18 cellular contexts compared by ENCODE assay signal in genomic region chr2:217866457-217866856, GRCh38.
A peak's percentile ranks its signal among the peaks of the same experiment; 100 is the strongest.
DNase-seq lines count a peak whose midpoint lies in the region; ATAC-seq and TF ChIP-seq lines count a peak whose summit lies in the region.
"Had no signal": no experiment of that assay in that cellular context is flagged by ENCODE, and none has a peak within 500 bp of the region (broad histone marks: within the 10 kb centered on the region; RNA-seq: fewer than 3 reads in every experiment).

No MANE protein-coding gene starts in this region.

- H3K4me3 Mint-ChIP-seq in GM23338 = no peak overlapping the region
- H3K4me3 Mint-ChIP-seq: activated T-helper 17 cell treated with anti-CD3 and anti-CD28 coated beads, Interleukin-2, amount 50 U/mL, for 72 hours had no signal

- no peaks in the 10 kb centered on the region for H3K36me3 ChIP-seq in GM23338 (ENCODE audit: insufficient read depth)
- peaks cover 77 to 91% of the 10 kb centered on the region in 2 experiments for H3K36me3 ChIP-seq in mesenchymal stem cell (ENCODE audit: control insufficient read depth in 1 of 2, insufficient read depth in 2 of 2, low read depth in 1 of 2, low read length in 2 of 2)
- peaks cover 15 to 66% (median 30%) of the 10 kb centered on the region in 3 donors for H3K36me3 ChIP-seq in skeletal muscle tissue (ENCODE audit: control insufficient read depth in 3 of 3, insufficient read depth in 3 of 3, low read length in 3 of 3)
- no peaks in the 10 kb centered on the region for H3K36me3 ChIP-seq in mammary epithelial cell (ENCODE audit: insufficient read depth, low read length)

- H3K79me2 ChIP-seq in GM23338 (replicated peaks; ENCODE audit: insufficient read depth) (no peaks in the 10 kb centered on the region), mammary epithelial cell (ENCODE audit: insufficient read depth, low read length) (no peaks in the 10 kb centered on the region)

- H4K91ac ChIP-seq in mesenchymal stem cell (ENCODE audit: low read length) = peak overlapping the region; percentile 66

- H3K27ac ChIP-seq in GM23338 (ENCODE audit: low read depth) = no peak overlapping the region
- H3K27ac ChIP-seq in RWPE1 = 0 out of 2 replicates have a peak overlapping the region, but pooled peaks have one; percentile 8
- no peak overlapping the region for H3K27ac ChIP-seq in mesenchymal stem cell (ENCODE audit: low read length, poor library complexity, severe bottlenecking)
- peak overlapping the region; percentile 61 for H3K27ac ChIP-seq in skeletal muscle tissue (ENCODE audit: low read depth, low read length)
- no peak overlapping the region for H3K27ac ChIP-seq in mammary epithelial cell (ENCODE audit: insufficient read depth, low read depth, low read length)
- H3K27ac ChIP-seq: brain microvascular endothelial cell, right atrium auricular region had no signal

- no peak overlapping the region for H2BK120ac ChIP-seq in mesenchymal stem cell (ENCODE audit: low read depth, low read length)

- H2BK15ac ChIP-seq in mesenchymal stem cell (ENCODE audit: low read depth, poor library complexity, severe bottlenecking) = no peak overlapping the region

- no peaks in the 10 kb centered on the region for H3K9me3 Mint-ChIP-seq in GM23338
- H3K9me3 Mint-ChIP-seq: activated T-helper 17 cell treated with anti-CD3 and anti-CD28 coated beads, Interleukin-2, amount 50 U/mL, for 72 hours had no signal

- 10% methylated on average over 3 of the region's 3 CpGs for WGBS in mesenchymal stem cell
- 34% methylated on average over 3 of the region's 3 CpGs for WGBS in mammary epithelial cell (ENCODE audit: low coverage, missing lambda C conversion rate)

- no peak overlapping the region for H2BK5ac ChIP-seq in mesenchymal stem cell (ENCODE audit: low read depth, low read length, poor library complexity, severe bottlenecking)

- H4K20me1 ChIP-seq in GM23338 (replicated peaks; ENCODE audit: insufficient read depth) = no peaks in the 10 kb centered on the region
- no peaks in the 10 kb centered on the region for H4K20me1 ChIP-seq in mammary epithelial cell (ENCODE audit: insufficient read depth, low read length)

- H3K14ac ChIP-seq in mesenchymal stem cell (ENCODE audit: low read length in 2 of 2) = peak overlapping the region in 1 of 2 experiments; percentile 35

- H3K4ac ChIP-seq in mesenchymal stem cell (ENCODE audit: low read depth in 1 of 2, low read length in 2 of 2) = peak overlapping the region in 1 of 2 experiments; percentile 8

- H3K27me3 Mint-ChIP-seq in GM23338 (ENCODE audit: insufficient read depth, low read depth, poor library complexity) = peaks cover 4% of the 10 kb centered on the region

- H2AFZ ChIP-seq in GM23338 = no peak overlapping the region
- no peak overlapping the region for H2AFZ ChIP-seq in mesenchymal stem cell (ENCODE audit: low read depth, low read length)
- H2AFZ ChIP-seq in mammary epithelial cell (ENCODE audit: low read depth, low read length) = no peak overlapping the region

- no peak overlapping the region for H3K4me2 ChIP-seq in GM23338
- no peak overlapping the region for H3K4me2 ChIP-seq in mesenchymal stem cell (ENCODE audit: low read length, poor library complexity, severe bottlenecking)
- H3K4me2 ChIP-seq in mammary epithelial cell (ENCODE audit: insufficient read depth, low read depth, low read length) = no peak overlapping the region

- H3K18ac ChIP-seq in mesenchymal stem cell (ENCODE audit: low read depth in 1 of 2, low read length in 2 of 2) = peak overlapping the region; percentile 16 to 61

- dilution Hi-C loops in mammary epithelial cell (cut with HindIII; ENCODE audit: low sequenced_read_pairs) = no loop called here

- H3K27me3 ChIP-seq in GM23338 (ENCODE audit: insufficient read depth) (no peaks in the 10 kb centered on the region), mesenchymal stem cell (ENCODE audit: control insufficient read depth in 1 of 2, insufficient read depth in 1 of 2, low read length in 2 of 2) (no peaks in the 10 kb centered on the region), skeletal muscle tissue (ENCODE audit: control insufficient read depth in 3 of 3, insufficient read depth in 3 of 3, low read length in 3 of 3) (no peaks in the 10 kb centered on the region), mammary epithelial cell (ENCODE audit: insufficient read depth, low read length) (no peaks in the 10 kb centered on the region)
- H3K27me3 ChIP-seq: brain microvascular endothelial cell, left lung, right atrium auricular region had no signal

- H3K4me3 ChIP-seq in GM23338 (no peak overlapping the region), mesenchymal stem cell (ENCODE audit: insufficient read depth in 1 of 2, low read depth in 1 of 2, low read length in 2 of 2) (no peak overlapping the region), skeletal muscle tissue (ENCODE audit: low read length in 3 of 3) (no peak overlapping the region), mammary epithelial cell (replicated peaks in 1 of 3; ENCODE audit: insufficient read depth in 1 of 3, low read depth in 2 of 3, low read length in 3 of 3) (no peak overlapping the region)
- H3K4me3 ChIP-seq: coronary artery, left lung, right atrium auricular region had no signal

- intact Hi-C loops in mammary epithelial cell (cut with micrococcal nuclease) = no loop called here

- H2AK5ac ChIP-seq in mesenchymal stem cell (ENCODE audit: low read length, severe bottlenecking) = no peak overlapping the region

- H3K9me3 ChIP-seq in mesenchymal stem cell (ENCODE audit: control insufficient read depth, low read length) = no peaks in the 10 kb centered on the region
- no peaks in the 10 kb centered on the region for H3K9me3 ChIP-seq in skeletal muscle tissue (ENCODE audit: control insufficient read depth in 3 of 3, low read length in 3 of 3)
- H3K9me3 ChIP-seq in mammary epithelial cell (replicated peaks; ENCODE audit: insufficient read depth, low read length) = no peaks in the 10 kb centered on the region
- H3K9me3 ChIP-seq: left lung, right atrium auricular region had no signal

- H3K27ac Mint-ChIP-seq in GM23338 = no peak overlapping the region
- H3K27ac Mint-ChIP-seq: activated T-helper 17 cell treated with anti-CD3 and anti-CD28 coated beads, Interleukin-2, amount 50 U/mL, for 72 hours had no signal

- H3K4me1 ChIP-seq in GM23338 (ENCODE audit: insufficient read depth) = peaks cover 8% of the 10 kb centered on the region; the same call in 1 of the 2 replicates
- H3K4me1 ChIP-seq in mesenchymal stem cell (ENCODE audit: control insufficient read depth, insufficient read depth, low read depth, low read length) = peaks cover 13% of the 10 kb centered on the region
- peaks cover 73 to 93% (median 80%) of the 10 kb centered on the region in 3 donors for H3K4me1 ChIP-seq in skeletal muscle tissue (ENCODE audit: control insufficient read depth in 3 of 3, insufficient read depth in 3 of 3, low read length in 3 of 3)
- no peaks in the 10 kb centered on the region for H3K4me1 ChIP-seq in mammary epithelial cell (ENCODE audit: insufficient read depth, low read length)

- H3K4me1 Mint-ChIP-seq in GM23338 = peaks cover 20% of the 10 kb centered on the region
- H3K4me1 Mint-ChIP-seq: activated T-helper 17 cell treated with anti-CD3 and anti-CD28 coated beads, Interleukin-2, amount 50 U/mL, for 72 hours had no signal

- POLR2A ChIA-PET in RWPE1 (lab: Yijun Ruan, JAX; ENCODE audit: low non-redundant PET) = no interaction called here

- peak overlapping the region; percentile 45 for H4K8ac ChIP-seq in mesenchymal stem cell (ENCODE audit: low read length)

- H3K36me3 Mint-ChIP-seq in GM23338 (ENCODE audit: low read depth) = no peaks in the 10 kb centered on the region

- in situ Hi-C loops in mammary epithelial cell (cut with MboI; ENCODE audit: low sequenced_read_pairs in 2 of 2) = no loop called here

- peak overlapping the region; percentile 18 to 46 for H2BK12ac ChIP-seq in mesenchymal stem cell (ENCODE audit: low read length in 2 of 2)

- H3K9me2 ChIP-seq in GM23338 (ENCODE audit: insufficient read depth) = no peaks in the 10 kb centered on the region

- no peak overlapping the region for H3K23ac ChIP-seq in mesenchymal stem cell (ENCODE audit: low read length in 2 of 2)

- no peak overlapping the region for H3K9ac ChIP-seq in mesenchymal stem cell (ENCODE audit: low read length)
- H3K9ac ChIP-seq in skeletal muscle tissue (ENCODE audit: low read depth in 1 of 3, low read length in 3 of 3) = peak overlapping the region; percentile 43 to 77 (median 57)
- no peak overlapping the region for H3K9ac ChIP-seq in mammary epithelial cell (ENCODE audit: insufficient read depth, low read length)

- ATAC-seq in GM23338 (peak; percentile 31; the same call in 2 of the 3 replicates), GM19351 (IDR thresholded peaks at IDR 0.05; ENCODE audit: unreplicated experiment) (no peak), GM21528 (IDR thresholded peaks at IDR 0.05; ENCODE audit: low FRiP score, unreplicated experiment) (no peak)
- ATAC-seq: activated T-helper 17 cell treated with anti-CD3 and anti-CD28 coated beads, Interleukin-2, amount 50 U/mL, for 72 hours; left lung had no signal

- CTCF ChIA-PET in RWPE1 (lab: Yijun Ruan, JAX) = no interaction called here
- CTCF ChIA-PET in mammary epithelial cell (lab: Charles Lee; ENCODE audit: low non-redundant PET) = no interaction called here

- BruUV-seq in mammary epithelial cell (replicated peaks; lab: Mats Ljungman, UMichigan) = no TSS peak

- TF ChIP-seq CTCF in GM23338 (conservative IDR thresholded peaks at IDR 0.05; ENCODE audit: low read depth in 2 of 2) (no peak), RWPE1 (conservative IDR thresholded peaks at IDR 0.05; ENCODE audit: low read depth) (no peak), mammary epithelial cell (conservative IDR thresholded peaks at IDR 0.05 in 1 of 2, IDR thresholded peaks at IDR 0.05 in 1 of 2; ENCODE audit: extremely low read depth in 1 of 2, insufficient read depth in 1 of 2, low read depth in 1 of 2, low read length in 2 of 2) (no peak)

- H3K79me1 ChIP-seq in mesenchymal stem cell (replicated peaks; ENCODE audit: low read length, poor library complexity, severe bottlenecking) = peaks cover 23% of the 10 kb centered on the region

- no peaks in the 10 kb centered on the region for H3F3A ChIP-seq in GM23338 (replicated peaks; ENCODE audit: low read depth)

- DNase-seq in GM23338 (ENCODE audit: low spot score) (no peak), RWPE1 (ENCODE audit: low spot score) (no peak), mesenchymal stem cell (peak; percentile 12), mammary epithelial cell (no peak)
- DNase-seq: activated CD4-positive, alpha-beta T cell treated with anti-CD3 and anti-CD28 coated beads for 4 hours; brain microvascular endothelial cell; DND-41; left lung; NCI-H1105; NCI-H2171; NCI-H524 treated with DMSO at 0.1 percent for 48 hours; stimulated activated naive CD4-positive, alpha-beta T cell had no signal

TF ChIP-seq in GM23338, 12 proteins besides CTCF, POLR2A, EP300 and RAD21 (continues in another document):
- TF ChIP-seq POLR2AphosphoS5 (IDR thresholded peaks at IDR 0.05; ENCODE audit: low read depth) = no peak

Comparison
In these comparisons a context has a peak if more than half of its experiments do, and no peak if none do; other contexts are left out.
1. H3K27ac ChIP-seq: peak in RWPE1 (single experiment) and skeletal muscle tissue (single experiment); none in GM23338 (single experiment), mesenchymal stem cell (single experiment) and mammary epithelial cell (single experiment).
2. H3K9ac ChIP-seq: peak in skeletal muscle tissue (3 of 3); none in mesenchymal stem cell (single experiment) and mammary epithelial cell (single experiment).